13 cellular contexts compared by ENCODE assay signal in the genomic region with DNA sequence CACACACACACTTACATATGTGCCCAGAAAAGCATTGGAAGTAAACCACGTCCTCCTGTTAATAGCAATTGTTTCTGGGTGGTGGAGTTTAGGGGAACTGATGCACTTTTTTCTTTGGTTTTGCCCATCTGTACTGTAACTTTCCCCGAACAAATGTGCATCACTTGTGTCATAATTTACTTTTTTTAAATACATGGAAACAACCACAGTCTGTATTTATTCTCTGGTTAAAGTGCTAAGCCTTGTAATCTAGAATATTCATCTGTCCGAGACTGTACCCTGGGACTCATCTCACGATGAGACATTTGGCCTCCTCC.
A peak's percentile ranks its signal among the peaks of the same experiment; 100 is the strongest.
DNase-seq lines count a peak whose midpoint lies in the region; ATAC-seq, FAIRE-seq and TF ChIP-seq lines count a peak whose summit lies in the region.
"Had no signal": no experiment of that assay in that cellular context is flagged by ENCODE, and none has a peak within 500 bp of the region (broad histone marks: within the 10 kb centered on the region; RNA-seq: fewer than 3 reads in every experiment).

No MANE protein-coding gene starts in this region.

- no peaks in the 10 kb centered on the region for H4K20me1 ChIP-seq in keratinocyte (ENCODE audit: control insufficient read depth, extremely low read depth, insufficient read depth, low read length)

- CTCF ChIA-PET in A673 (lab: Charles Lee) = no interaction called here

- POLR2A ChIA-PET in A673 (lab: Charles Lee; ENCODE audit: low non-redundant PET) = no interaction called here

- H3K79me2 ChIP-seq in keratinocyte (ENCODE audit: control insufficient read depth, insufficient read depth, low read length) = no peaks in the 10 kb centered on the region

- H3K9me1 ChIP-seq in keratinocyte (ENCODE audit: control insufficient read depth, extremely low read depth, insufficient read depth, low read length) = no peaks in the 10 kb centered on the region

- ATAC-seq in RWPE2 (ENCODE audit: low read depth) = no peak
- no peak for ATAC-seq in stimulated activated effector memory CD8-positive, alpha-beta T cell treated with anti-CD3 and anti-CD28 coated beads, Interleukin-12 subunit alpha, Interleukin-12 subunit beta, amount 100 ng/mL, for 72 hours

- intact Hi-C loops in A673 (cut with micrococcal nuclease; ENCODE audit: unreplicated experiment) = no loop called here

- TF ChIP-seq CTCF in RWPE2 (IDR thresholded peaks at IDR 0.05; ENCODE audit: poor library complexity, severe bottlenecking) = no peak
- TF ChIP-seq CTCF in keratinocyte (optimal IDR thresholded peaks at IDR 0.05 in 1 of 3, IDR thresholded peaks at IDR 0.05 in 1 of 3, conservative IDR thresholded peaks at IDR 0.05 in 1 of 3; ENCODE audit: extremely low read depth in 1 of 3, insufficient read depth in 2 of 3, low read length in 3 of 3) = no peak
- TF ChIP-seq CTCF in A673 (conservative IDR thresholded peaks at IDR 0.05; ENCODE audit: low read depth, low read length) = no peak
- TF ChIP-seq CTCF in GM13976 (IDR thresholded peaks at IDR 0.05; ENCODE audit: borderline replicate concordance, control extremely low read depth, extremely low read depth, insufficient read depth, missing control alignments) = no peak

- H3K4me3 Mint-ChIP-seq in T-helper 1 cell treated with Interleukin-12 subunit alpha and Interleukin-12 subunit beta and Interleukin-4 antibody, amounts not matched to agents 30 μg/mL and 1 μg/mL, for 36 hours = peak overlapping the region; percentile 18
- peak overlapping the region; percentile 10 for H3K4me3 Mint-ChIP-seq in stimulated activated effector memory CD8-positive, alpha-beta T cell treated with anti-CD3 and anti-CD28 coated beads, Interleukin-12 subunit alpha, Interleukin-12 subunit beta, amount 100 ng/mL, for 72 hours
- H3K4me3 Mint-ChIP-seq: activated naive CD4-positive, alpha-beta T cell treated with anti-CD3 and anti-CD28 coated beads for 36 hours; type B pancreatic cell had no signal

- no peaks in the 10 kb centered on the region for H3K36me3 ChIP-seq in RWPE2 (ENCODE audit: low read depth)
- no peaks in the 10 kb centered on the region for H3K36me3 ChIP-seq in keratinocyte (ENCODE audit: control insufficient read depth in 2 of 2, extremely low read depth in 1 of 2, insufficient read depth in 2 of 2, low read length in 2 of 2)
- no peaks in the 10 kb centered on the region for H3K36me3 ChIP-seq in A673 (ENCODE audit: insufficient read depth, low read length, poor library complexity, severe bottlenecking)

- no peaks in the 10 kb centered on the region for H3K9me3 ChIP-seq in RWPE2 (ENCODE audit: severe bottlenecking)
- no peaks in the 10 kb centered on the region for H3K9me3 ChIP-seq in keratinocyte (ENCODE audit: control insufficient read depth, low read depth, low read length)
- no peaks in the 10 kb centered on the region for H3K9me3 ChIP-seq in A673 (ENCODE audit: low read depth, low read length, poor library complexity, severe bottlenecking)
- H3K9me3 ChIP-seq: mucosa of descending colon had no signal

- FAIRE-seq in keratinocyte (lab: Jason Lieb, UNC) = no peak
- FAIRE-seq: A204.1 had no signal

- no peak overlapping the region for H3K9ac ChIP-seq in keratinocyte (ENCODE audit: control insufficient read depth, extremely low read depth, insufficient read depth, low read length)

- peaks cover 6% of the 10 kb centered on the region for H3K27me3 Mint-ChIP-seq in T-helper 1 cell treated with Interleukin-12 subunit alpha and Interleukin-12 subunit beta and Interleukin-4 antibody, amounts not matched to agents 30 μg/mL and 1 μg/mL, for 36 hours (ENCODE audit: low read depth)

- DNase-seq in T-helper 1 cell (no peak), RWPE2 (ENCODE audit: low spot score) (no peak), keratinocyte (ENCODE audit: low read depth, low spot score) (no peak), A673 (ENCODE audit: low spot score) (no peak), GM13976 (ENCODE audit: low spot score) (no peak), retina (no peak)
- no peak for DNase-seq in stimulated activated effector memory CD8-positive, alpha-beta T cell treated with anti-CD3 and anti-CD28 coated beads, Interleukin-12 subunit alpha, Interleukin-12 subunit beta, amount 100 ng/mL, for 72 hours (ENCODE audit: low spot score in 2 of 2)
- DNase-seq: mucosa of descending colon, NCI-H1694 had no signal

- peaks cover 71% of the 10 kb centered on the region for H3K4me1 Mint-ChIP-seq in T-helper 1 cell treated with Interleukin-12 subunit alpha and Interleukin-12 subunit beta and Interleukin-4 antibody, amounts not matched to agents 30 μg/mL and 1 μg/mL, for 36 hours (ENCODE audit: low read depth)
- H3K4me1 Mint-ChIP-seq in stimulated activated effector memory CD8-positive, alpha-beta T cell treated with anti-CD3 and anti-CD28 coated beads, Interleukin-12 subunit alpha, Interleukin-12 subunit beta, amount 100 ng/mL, for 72 hours = peaks cover 16% of the 10 kb centered on the region

- H3K4me1 ChIP-seq in RWPE2 (ENCODE audit: insufficient read depth, poor library complexity, severe bottlenecking) (peaks cover 43% of the 10 kb centered on the region), keratinocyte (ENCODE audit: control insufficient read depth, extremely low read depth, insufficient read depth, low read length) (peaks cover 36% of the 10 kb centered on the region), A673 (ENCODE audit: insufficient read depth, low read length, poor library complexity, severe bottlenecking) (peaks cover 8% of the 10 kb centered on the region)

- no peaks in the 10 kb centered on the region for H3K9me3 Mint-ChIP-seq in T-helper 1 cell treated with Interleukin-12 subunit alpha and Interleukin-12 subunit beta and Interleukin-4 antibody, amounts not matched to agents 30 μg/mL and 1 μg/mL, for 36 hours
- no peaks in the 10 kb centered on the region for H3K9me3 Mint-ChIP-seq in stimulated activated effector memory CD8-positive, alpha-beta T cell treated with anti-CD3 and anti-CD28 coated beads, Interleukin-12 subunit alpha, Interleukin-12 subunit beta, amount 100 ng/mL, for 72 hours
- H3K9me3 Mint-ChIP-seq: activated naive CD4-positive, alpha-beta T cell treated with anti-CD3 and anti-CD28 coated beads for 36 hours; type B pancreatic cell had no signal

- in situ Hi-C loops in GM13976 (cut with MboI; ENCODE audit: low sequenced_read_pairs, unreplicated experiment) = no loop called here

- no TSS peak for BruUV-seq in A673 (replicated peaks; lab: Mats Ljungman, UMichigan)

- H3K27ac ChIP-seq in RWPE2 (ENCODE audit: poor library complexity, severe bottlenecking) = peak overlapping the region; percentile 73
- peak overlapping the region; percentile 65 for H3K27ac ChIP-seq in keratinocyte (ENCODE audit: control insufficient read depth, insufficient read depth, low read length)
- no peak overlapping the region for H3K27ac ChIP-seq in A673 (ENCODE audit: low read depth, low read length, poor library complexity, severe bottlenecking)

- no peak overlapping the region for H2AFZ ChIP-seq in keratinocyte (ENCODE audit: control insufficient read depth, low read length)

- H3K36me3 Mint-ChIP-seq in T-helper 1 cell treated with Interleukin-12 subunit alpha and Interleukin-12 subunit beta and Interleukin-4 antibody, amounts not matched to agents 30 μg/mL and 1 μg/mL, for 36 hours (ENCODE audit: low read depth) = no peaks in the 10 kb centered on the region
- no peaks in the 10 kb centered on the region for H3K36me3 Mint-ChIP-seq in stimulated activated effector memory CD8-positive, alpha-beta T cell treated with anti-CD3 and anti-CD28 coated beads, Interleukin-12 subunit alpha, Interleukin-12 subunit beta, amount 100 ng/mL, for 72 hours
- H3K36me3 Mint-ChIP-seq: type B pancreatic cell had no signal

- H3K4me2 ChIP-seq in keratinocyte (ENCODE audit: control insufficient read depth, extremely low read depth, insufficient read depth, low read depth, low read length) = no peak overlapping the region

- H3K4me3 ChIP-seq in RWPE2 (ENCODE audit: severe bottlenecking) (no peak overlapping the region), keratinocyte (ENCODE audit: control insufficient read depth in 2 of 3, extremely low read depth in 1 of 3, insufficient read depth in 2 of 3, low read depth in 1 of 3, low read length in 3 of 3) (no peak overlapping the region), A673 (ENCODE audit: low read depth, low read length, poor library complexity, severe bottlenecking) (no peak overlapping the region)
- H3K4me3 ChIP-seq: mucosa of descending colon had no signal

- H3K27me3 ChIP-seq in RWPE2 (ENCODE audit: insufficient read depth, poor library complexity, severe bottlenecking) = no peaks in the 10 kb centered on the region
- no peaks in the 10 kb centered on the region for H3K27me3 ChIP-seq in keratinocyte (ENCODE audit: control insufficient read depth, extremely low read depth, insufficient read depth, low read length)
- no peaks in the 10 kb centered on the region for H3K27me3 ChIP-seq in A673 (replicated peaks; ENCODE audit: insufficient read depth, low read depth, low read length, poor library complexity)

- dilution Hi-C loops in keratinocyte (cut with MboI; ENCODE audit: extremely low pct_ligation_motif_present, low sequenced_read_pairs) = no loop called here

- peak overlapping the region; percentile 91 for H3K27ac Mint-ChIP-seq in T-helper 1 cell treated with Interleukin-12 subunit alpha and Interleukin-12 subunit beta and Interleukin-4 antibody, amounts not matched to agents 30 μg/mL and 1 μg/mL, for 36 hours
- peak overlapping the region; percentile 2 for H3K27ac Mint-ChIP-seq in stimulated activated effector memory CD8-positive, alpha-beta T cell treated with anti-CD3 and anti-CD28 coated beads, Interleukin-12 subunit alpha, Interleukin-12 subunit beta, amount 100 ng/mL, for 72 hours
- H3K27ac Mint-ChIP-seq: type B pancreatic cell had no signal
